ENCODE assay signal across 10 cellular contexts in the genomic region with DNA sequence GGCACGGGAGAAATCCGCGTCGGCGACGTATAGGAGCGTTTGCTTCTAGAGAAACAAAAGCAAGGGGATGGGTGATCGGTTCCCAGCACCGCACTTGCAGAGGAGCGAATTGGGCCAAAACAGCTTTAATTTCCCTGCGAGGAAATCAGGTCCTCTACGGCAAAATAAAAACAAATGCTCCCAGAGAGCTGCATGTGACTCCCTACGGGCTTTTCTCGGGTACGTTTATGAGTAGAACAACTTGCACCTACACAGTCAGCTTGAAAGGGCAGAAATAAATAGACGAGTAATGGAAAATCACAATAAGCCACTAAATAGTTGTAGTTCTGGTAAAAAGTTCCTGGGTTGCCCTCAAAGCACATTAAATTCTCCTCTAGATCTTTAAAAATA. TPM values are rescaled to one million over a fixed set of nuclear protein-coding genes. Genes with fewer than 3 reads are reported as not detected.
A peak's percentile ranks its signal among the peaks of the same experiment; 100 is the strongest.
DNase-seq lines count a peak whose midpoint lies in the region; ATAC-seq and TF ChIP-seq lines count a peak whose summit lies in the region.
"Had no signal": no experiment of that assay in that cellular context is flagged by ENCODE, and none has a peak within 500 bp of the region (broad histone marks: within the 10 kb centered on the region; RNA-seq: fewer than 3 reads in every experiment).

No MANE protein-coding gene starts in this region.

- TF ChIP-seq POLR2A in heart left ventricle (IDR thresholded peaks at IDR 0.05) = no peak
- no peak for TF ChIP-seq POLR2A in breast epithelium (IDR thresholded peaks at IDR 0.05)

- H3K36me3 ChIP-seq in heart left ventricle (no peaks in the 10 kb centered on the region), breast epithelium (no peaks in the 10 kb centered on the region)

- CTCF ChIA-PET in CD4-positive, alpha-beta T cell (lab: Charles Lee) = no interaction called here

- H3K36me3 Mint-ChIP-seq in memory B cell = no peaks in the 10 kb centered on the region
- no peaks in the 10 kb centered on the region for H3K36me3 Mint-ChIP-seq in type B pancreatic cell
- H3K36me3 Mint-ChIP-seq in CD4-positive, alpha-beta T cell (ENCODE audit: low read depth) = no peaks in the 10 kb centered on the region

- 5 to 6% (median 5%) methylated on average over 9 to 16 of the region's 16 CpGs for WGBS in heart left ventricle, 4 donors

- H3K4me3 Mint-ChIP-seq in memory B cell (peak overlapping the region; percentile 14), type B pancreatic cell (peak overlapping the region; percentile 89)
- no peak overlapping the region for H3K4me3 Mint-ChIP-seq in CD4-positive, alpha-beta T cell

- ATAC-seq in heart left ventricle = no peak
- ATAC-seq in Right ventricle myocardium inferior = no peak
- no peak for ATAC-seq in memory B cell (ENCODE audit: low read depth)
- ATAC-seq in GM18519 (IDR thresholded peaks at IDR 0.05; ENCODE audit: low FRiP score, unreplicated experiment) = no peak
- ATAC-seq in CD4-positive, alpha-beta T cell (ENCODE audit: poor library complexity) = no peak

- H3K9me3 Mint-ChIP-seq in memory B cell (peaks cover 1% of the 10 kb centered on the region), type B pancreatic cell (no peaks in the 10 kb centered on the region)
- H3K9me3 Mint-ChIP-seq in CD4-positive, alpha-beta T cell = no peaks in the 10 kb centered on the region

- H3K27ac Mint-ChIP-seq in memory B cell = no peak overlapping the region
- no peak overlapping the region for H3K27ac Mint-ChIP-seq in type B pancreatic cell
- no peak overlapping the region for H3K27ac Mint-ChIP-seq in CD4-positive, alpha-beta T cell

- H3K27me3 ChIP-seq in heart left ventricle (peaks cover 33 to 94% (median 73%) of the 10 kb centered on the region in 9 donors), breast epithelium (peaks cover 11 to 72% of the 10 kb centered on the region in 2 donors)
- peaks cover 71% of the 10 kb centered on the region for H3K27me3 ChIP-seq in CD4-positive, alpha-beta T cell (ENCODE audit: control insufficient read depth, insufficient read depth, low read length)

- H3K4me1 ChIP-seq in heart left ventricle (peaks cover 0 to 24% (median 17%) of the 10 kb centered on the region in 12 donors), breast epithelium (peaks cover 3 to 18% of the 10 kb centered on the region in 2 donors)

- no peak for DNase-seq in heart left ventricle
- no peak for DNase-seq in Right ventricle myocardium inferior (ENCODE audit: missing footprints)
- no peak for DNase-seq in breast epithelium (ENCODE audit: low spot score in 2 of 2)
- DNase-seq in memory B cell (ENCODE audit: low spot score in 2 of 2) = no peak
- no peak for DNase-seq in type B pancreatic cell (ENCODE audit: extremely low spot score, unreplicated experiment)
- DNase-seq in stimulated activated CD4-positive, alpha-beta T cell treated with anti-CD3 and anti-CD28 coated beads, Interleukin-15, amount 100 ng/mL, for 24 hours = no peak
- no peak for DNase-seq in CD4-positive, alpha-beta T cell
- DNase-seq: NCI-H2029 had no signal

- POLR2A ChIA-PET in CD4-positive, alpha-beta T cell (lab: Charles Lee) = no interaction called here

- H3K4me1 Mint-ChIP-seq in memory B cell (peaks cover 3% of the 10 kb centered on the region), type B pancreatic cell (ENCODE audit: unreplicated experiment) (no peaks in the 10 kb centered on the region)
- peaks cover 10% of the 10 kb centered on the region for H3K4me1 Mint-ChIP-seq in CD4-positive, alpha-beta T cell (ENCODE audit: low read depth)

- intact Hi-C loops in heart left ventricle (cut with DNase I) = no loop called here
- intact Hi-C loops in Right ventricle myocardium inferior (cut with DNase I) = no loop called here
- intact Hi-C loops in breast epithelium (cut with DNase I; ENCODE audit: low total_unique reads) = no loop called here
- intact Hi-C loops in CD4-positive, alpha-beta T cell (cut with DNase I, micrococcal nuclease) = no loop called here

- TF ChIP-seq CTCF in heart left ventricle (IDR thresholded peaks at IDR 0.05) (no peak), breast epithelium (IDR thresholded peaks at IDR 0.05) (no peak), type B pancreatic cell (conservative IDR thresholded peaks at IDR 0.05) (no peak)
- no peak for TF ChIP-seq CTCF in CD4-positive, alpha-beta T cell (IDR thresholded peaks at IDR 0.05)

- H3K9me3 ChIP-seq in heart left ventricle = no peaks in the 10 kb centered on the region
- no peaks in the 10 kb centered on the region for H3K9me3 ChIP-seq in breast epithelium
- no peaks in the 10 kb centered on the region for H3K9me3 ChIP-seq in CD4-positive, alpha-beta T cell (ENCODE audit: control insufficient read depth, low read length)

- H3K27ac ChIP-seq in heart left ventricle = no peak overlapping the region
- no peak overlapping the region for H3K27ac ChIP-seq in breast epithelium
- H3K27ac ChIP-seq in CD4-positive, alpha-beta T cell (ENCODE audit: low read depth, low read length) = no peak overlapping the region

- H3K27me3 Mint-ChIP-seq in memory B cell (peaks cover 20% of the 10 kb centered on the region), type B pancreatic cell (peaks cover 87% of the 10 kb centered on the region)
- H3K27me3 Mint-ChIP-seq in CD4-positive, alpha-beta T cell = peaks cover 79% of the 10 kb centered on the region

- H3K4me3 ChIP-seq in heart left ventricle (peak overlapping the region in 11 of 12 donors; percentile 17 to 47 (median 31)), breast epithelium (peak overlapping the region in 2 of 3 donors; percentile 37 to 63)

RNA-seq across cellular contexts. Expression of a gene that starts 1.2 kb away (rescaled TPM):
- total RNA-seq in heart left ventricle (not detected), Right ventricle myocardium inferior (not detected), breast epithelium (not detected), type B pancreatic cell (ENCODE audit: low replicate concordance) (0.26 and 1.1 TPM in 2 replicates)
- polyA plus RNA-seq in heart left ventricle = not detected
- not detected for total RNA-seq in CD4-positive, alpha-beta T cell
- total RNA-seq: liver had no signal
- polyA plus RNA-seq: liver had no signal
